In the genomic region with DNA sequence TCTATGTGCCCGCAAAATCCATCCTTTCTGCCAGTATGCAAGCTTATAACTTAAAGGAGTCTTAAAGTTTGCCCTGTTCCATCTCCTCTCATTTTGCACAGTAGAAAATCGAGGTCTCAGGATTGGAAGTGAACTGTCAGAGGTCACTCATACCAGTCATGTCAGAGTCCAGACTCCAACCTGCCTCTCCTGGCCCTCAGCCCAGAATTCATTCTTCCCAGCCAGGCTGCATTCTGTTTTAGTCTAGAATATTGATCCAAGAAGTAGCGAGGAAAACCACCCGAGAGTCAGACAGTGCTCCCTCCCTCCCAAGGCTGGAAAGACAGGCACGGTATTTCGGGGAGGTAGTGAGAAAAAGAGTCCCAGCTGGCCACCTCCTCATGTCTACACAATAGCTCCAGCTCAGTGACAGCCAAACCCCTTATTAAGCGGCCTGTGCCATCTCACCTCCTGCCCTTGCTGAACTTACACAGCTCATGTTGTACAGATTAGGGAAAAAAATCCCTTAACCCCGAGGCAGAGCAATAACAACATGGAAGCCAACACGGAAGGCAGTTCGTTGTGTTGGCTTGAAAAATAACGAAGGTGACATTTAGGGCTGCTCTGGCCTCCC, we compare ENCODE assay signal across 15 cellular contexts.
A peak's percentile ranks its signal among the peaks of the same experiment; 100 is the strongest.
DNase-seq lines count a peak whose midpoint lies in the region; ATAC-seq and TF ChIP-seq lines count a peak whose summit lies in the region.
"Had no signal": no experiment of that assay in that cellular context is flagged by ENCODE, and none has a peak within 500 bp of the region (broad histone marks: within the 10 kb centered on the region; RNA-seq: fewer than 3 reads in every experiment).

No MANE protein-coding gene starts in this region.

- 45% methylated on average over 11 of the region's 11 CpGs for WGBS in liver

- H3K4me1 ChIP-seq in adipocyte (ENCODE audit: control insufficient read depth, insufficient read depth, low read length) (peaks cover 7% of the 10 kb centered on the region), liver (ENCODE audit: control insufficient read depth in 4 of 4, insufficient read depth in 4 of 4, low read length in 3 of 4) (peaks cover 0 to 25% (median 17%) of the 10 kb centered on the region in 4 donors)

- POLR2A ChIA-PET in CD4-positive, alpha-beta T cell (lab: Charles Lee): no interaction called here

- intact Hi-C loops in left ventricle myocardium superior (cut with micrococcal nuclease): no loop called here
- intact Hi-C loops in cardiac septum (cut with DNase I): no loop called here
- intact Hi-C loops in CD4-positive, alpha-beta T cell (cut with DNase I, micrococcal nuclease): no loop called here
- intact Hi-C loops in natural killer cell (cut with micrococcal nuclease): no loop called here

- no peak overlapping the region for H3K4me3 Mint-ChIP-seq in CD4-positive, alpha-beta T cell
- no peak overlapping the region for H3K4me3 Mint-ChIP-seq in natural killer cell

- H3K4me3 ChIP-seq in adipocyte (ENCODE audit: low read length) (no peak overlapping the region), liver (ENCODE audit: low read depth in 1 of 3, low read length in 3 of 3) (no peak overlapping the region)

- H3K9ac ChIP-seq in adipocyte (ENCODE audit: low read length) (no peak overlapping the region), liver (ENCODE audit: low read depth in 1 of 2, low read length in 2 of 2) (no peak overlapping the region)

- no peaks in the 10 kb centered on the region for H3K36me3 Mint-ChIP-seq in CD4-positive, alpha-beta T cell (ENCODE audit: low read depth)
- H3K36me3 Mint-ChIP-seq in natural killer cell: no peaks in the 10 kb centered on the region

- TF ChIP-seq RAD21 in liver (IDR thresholded peaks at IDR 0.05): peak; percentile 52 to 61

- DNase-seq in left ventricle myocardium superior (no peak), cardiac septum (ENCODE audit: low spot score) (no peak), adipocyte (ENCODE audit: low read depth) (peak; percentile 15), natural killer cell (no peak), NCI-H146 treated with DMSO at 0.1 percent for 48 hours (lab: John Stamatoyannopoulos, UW; ENCODE audit: unreplicated experiment) (no peak)
- DNase-seq in CD4-positive, alpha-beta T cell: no peak
- DNase-seq: AML-193, DMS79 treated with DMSO at 0.1 percent for 48 hours, GF-D8, GOT3, KBM-7, NCI-H1092 treated with DMSO at 0.1 percent for 48 hours, NCI-H1694 treated with DMSO at 0.1 percent for 48 hours, NCI-H510A treated with DMSO at 0.1 percent for 48 hours had no signal

- no peaks in the 10 kb centered on the region for H3K4me1 Mint-ChIP-seq in CD4-positive, alpha-beta T cell (ENCODE audit: low read depth)
- H3K4me1 Mint-ChIP-seq in natural killer cell: no peaks in the 10 kb centered on the region

- peaks cover 8% of the 10 kb centered on the region for H3K9me3 ChIP-seq in adipocyte (ENCODE audit: control insufficient read depth, low read length)
- no peaks in the 10 kb centered on the region for H3K9me3 ChIP-seq in liver (ENCODE audit: control insufficient read depth in 4 of 4, low read length in 3 of 4)
- no peaks in the 10 kb centered on the region for H3K9me3 ChIP-seq in CD4-positive, alpha-beta T cell (ENCODE audit: control insufficient read depth, low read length)

- CTCF ChIA-PET in CD4-positive, alpha-beta T cell (lab: Charles Lee): no interaction called here

- ATAC-seq in left ventricle myocardium superior (peak; percentile 65), natural killer cell (no peak)
- no peak for ATAC-seq in CD4-positive, alpha-beta T cell (ENCODE audit: poor library complexity)

- no peaks in the 10 kb centered on the region for H3K27me3 ChIP-seq in adipocyte (replicated peaks; ENCODE audit: control insufficient read depth, insufficient read depth, low read length)
- H3K27me3 ChIP-seq in liver (ENCODE audit: control insufficient read depth in 4 of 4, insufficient read depth in 4 of 4, low read length in 3 of 4): no peaks in the 10 kb centered on the region
- H3K27me3 ChIP-seq in CD4-positive, alpha-beta T cell (ENCODE audit: control insufficient read depth, insufficient read depth, low read length): no peaks in the 10 kb centered on the region

- H3K36me3 ChIP-seq in adipocyte (ENCODE audit: control insufficient read depth, insufficient read depth, low read length, severe bottlenecking): no peaks in the 10 kb centered on the region
- H3K36me3 ChIP-seq in liver (ENCODE audit: control insufficient read depth in 4 of 4, insufficient read depth in 3 of 4, low read depth in 1 of 4, low read length in 3 of 4): no peaks in the 10 kb centered on the region

- H3K27me3 Mint-ChIP-seq in CD4-positive, alpha-beta T cell: no peaks in the 10 kb centered on the region
- peaks cover 0 to 7% of the 10 kb centered on the region in 2 donors for H3K27me3 Mint-ChIP-seq in natural killer cell (ENCODE audit: low read depth in 2 of 2)

- TF ChIP-seq CTCF in liver (IDR thresholded peaks at IDR 0.05; ENCODE audit: low read depth, low read length, missing input control) (no peak), natural killer cell (IDR thresholded peaks at IDR 0.05) (no peak)
- TF ChIP-seq CTCF in CD4-positive, alpha-beta T cell (IDR thresholded peaks at IDR 0.05): no peak

- peak overlapping the region in 1 of 2 donors; percentile 36 for H3K27ac ChIP-seq in liver (ENCODE audit: low read depth in 1 of 2, low read length in 2 of 2)
- no peak overlapping the region for H3K27ac ChIP-seq in CD4-positive, alpha-beta T cell (ENCODE audit: low read depth, low read length)

- no peak overlapping the region for H3K27ac Mint-ChIP-seq in CD4-positive, alpha-beta T cell
- H3K27ac Mint-ChIP-seq in natural killer cell: no peak overlapping the region

- no peaks in the 10 kb centered on the region for H3K9me3 Mint-ChIP-seq in CD4-positive, alpha-beta T cell
- peaks cover 0 to 2% of the 10 kb centered on the region in 2 donors for H3K9me3 Mint-ChIP-seq in natural killer cell

TF ChIP-seq in liver, 16 proteins besides CTCF, POLR2A, EP300 and RAD21:
- peak; percentile 93 to 94 for TF ChIP-seq HNF4A (conservative IDR thresholded peaks at IDR 0.05)
- TF ChIP-seq YY1 (IDR thresholded peaks at IDR 0.05): peak; percentile 46
- TF ChIP-seq, protein P1, sequence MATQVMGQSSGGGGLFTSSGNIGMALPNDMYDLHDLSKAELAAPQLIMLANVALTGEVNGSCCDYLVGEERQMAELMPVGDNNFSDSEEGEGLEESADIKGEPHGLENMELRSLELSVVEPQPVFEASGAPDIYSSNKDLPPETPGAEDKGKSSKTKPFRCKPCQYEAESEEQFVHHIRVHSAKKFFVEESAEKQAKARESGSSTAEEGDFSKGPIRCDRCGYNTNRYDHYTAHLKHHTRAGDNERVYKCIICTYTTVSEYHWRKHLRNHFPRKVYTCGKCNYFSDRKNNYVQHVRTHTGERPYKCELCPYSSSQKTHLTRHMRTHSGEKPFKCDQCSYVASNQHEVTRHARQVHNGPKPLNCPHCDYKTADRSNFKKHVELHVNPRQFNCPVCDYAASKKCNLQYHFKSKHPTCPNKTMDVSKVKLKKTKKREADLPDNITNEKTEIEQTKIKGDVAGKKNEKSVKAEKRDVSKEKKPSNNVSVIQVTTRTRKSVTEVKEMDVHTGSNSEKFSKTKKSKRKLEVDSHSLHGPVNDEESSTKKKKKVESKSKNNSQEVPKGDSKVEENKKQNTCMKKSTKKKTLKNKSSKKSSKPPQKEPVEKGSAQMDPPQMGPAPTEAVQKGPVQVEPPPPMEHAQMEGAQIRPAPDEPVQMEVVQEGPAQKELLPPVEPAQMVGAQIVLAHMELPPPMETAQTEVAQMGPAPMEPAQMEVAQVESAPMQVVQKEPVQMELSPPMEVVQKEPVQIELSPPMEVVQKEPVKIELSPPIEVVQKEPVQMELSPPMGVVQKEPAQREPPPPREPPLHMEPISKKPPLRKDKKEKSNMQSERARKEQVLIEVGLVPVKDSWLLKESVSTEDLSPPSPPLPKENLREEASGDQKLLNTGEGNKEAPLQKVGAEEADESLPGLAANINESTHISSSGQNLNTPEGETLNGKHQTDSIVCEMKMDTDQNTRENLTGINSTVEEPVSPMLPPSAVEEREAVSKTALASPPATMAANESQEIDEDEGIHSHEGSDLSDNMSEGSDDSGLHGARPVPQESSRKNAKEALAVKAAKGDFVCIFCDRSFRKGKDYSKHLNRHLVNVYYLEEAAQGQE (IDR thresholded peaks at IDR 0.05): no peak
- peak; percentile 80 to 85 for TF ChIP-seq RXRA (IDR thresholded peaks at IDR 0.05)
- TF ChIP-seq, protein P2, sequence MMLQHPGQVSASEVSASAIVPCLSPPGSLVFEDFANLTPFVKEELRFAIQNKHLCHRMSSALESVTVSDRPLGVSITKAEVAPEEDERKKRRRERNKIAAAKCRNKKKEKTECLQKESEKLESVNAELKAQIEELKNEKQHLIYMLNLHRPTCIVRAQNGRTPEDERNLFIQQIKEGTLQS (IDR thresholded peaks at IDR 0.05): no peak
- peak; percentile 54 to 72 for TF ChIP-seq JUND (IDR thresholded peaks at IDR 0.05)
- TF ChIP-seq, protein P3, sequence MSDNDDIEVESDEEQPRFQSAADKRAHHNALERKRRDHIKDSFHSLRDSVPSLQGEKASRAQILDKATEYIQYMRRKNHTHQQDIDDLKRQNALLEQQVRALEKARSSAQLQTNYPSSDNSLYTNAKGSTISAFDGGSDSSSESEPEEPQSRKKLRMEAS (IDR thresholded peaks at IDR 0.05): peak; percentile 34
- peak; percentile 77 for TF ChIP-seq HNF4G (IDR thresholded peaks at IDR 0.05)
- TF ChIP-seq SP1 (IDR thresholded peaks at IDR 0.05): peak; percentile 74
- no peak for TF ChIP-seq NR2F2 (IDR thresholded peaks at IDR 0.05)
